ENCODE assay signal across 19 cellular contexts in the genomic region with DNA sequence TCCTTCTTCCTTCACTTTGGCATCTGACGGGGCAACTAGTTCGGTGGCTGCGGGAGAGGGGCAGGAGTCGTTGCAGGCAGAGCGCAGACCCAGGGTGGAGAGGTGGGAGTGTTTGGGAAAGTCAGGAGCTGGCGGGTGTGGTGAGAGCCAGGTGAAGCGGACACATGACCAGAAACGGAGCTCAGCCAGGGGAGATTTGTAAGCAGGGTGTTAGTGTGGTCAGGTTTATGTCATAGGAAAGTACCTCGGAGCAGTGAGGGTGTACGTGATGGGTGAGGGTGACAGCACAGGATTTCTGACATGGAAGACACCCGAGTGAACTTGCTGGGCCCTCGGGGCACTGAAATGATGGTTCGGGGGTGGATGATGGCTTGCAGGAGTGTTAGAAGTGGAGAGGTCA.
"Had no signal": no experiment of that assay in that cellular context is flagged by ENCODE, and none has a peak within 500 bp of the region (broad histone marks: within the 10 kb centered on the region; RNA-seq: fewer than 3 reads in every experiment).

No MANE protein-coding gene starts in this region.

- H3K4me1 Mint-ChIP-seq: activated CD4-positive, alpha-beta T cell treated with anti-CD3 and anti-CD28 coated beads, Interleukin-2, amount 10 ng/mL, durations not matched to agents 24 days and 14 days; activated naive CD4-positive, alpha-beta T cell treated with anti-CD3 and anti-CD28 coated beads, Interleukin-2, amount 10 ng/mL, durations not matched to agents 7 days and 5 days; stimulated activated naive CD8-positive, alpha-beta T cell treated with anti-CD3 and anti-CD28 coated beads, Interleukin-15, amount 100 ng/mL, for 72 hours had no signal

- H3K27me3 Mint-ChIP-seq: activated CD4-positive, alpha-beta T cell treated with anti-CD3 and anti-CD28 coated beads, Interleukin-2, amount 10 ng/mL, durations not matched to agents 24 days and 14 days; activated CD8-positive, alpha-beta T cell treated with anti-CD3 and anti-CD28 coated beads for 36 hours; progenitor cell of endocrine pancreas; stimulated activated naive CD8-positive, alpha-beta T cell treated with anti-CD3 and anti-CD28 coated beads, Interleukin-15, amount 100 ng/mL, for 72 hours had no signal

- H3K36me3 Mint-ChIP-seq: activated naive CD4-positive, alpha-beta T cell treated with anti-CD3 and anti-CD28 coated beads, Interleukin-2, amount 10 ng/mL, durations not matched to agents 7 days and 5 days had no signal

- H3K4me3 ChIP-seq: coronary artery, left ventricle myocardium inferior, upper lobe of right lung had no signal

- H3K36me3 ChIP-seq: upper lobe of right lung had no signal

- H3K27ac Mint-ChIP-seq: activated CD4-positive, alpha-beta T cell treated with anti-CD3 and anti-CD28 coated beads, Interleukin-2, amount 10 ng/mL, durations not matched to agents 24 days and 14 days; activated CD8-positive, alpha-beta T cell treated with anti-CD3 and anti-CD28 coated beads for 36 hours; activated naive CD4-positive, alpha-beta T cell treated with anti-CD3 and anti-CD28 coated beads, Interleukin-2, amount 10 ng/mL, durations not matched to agents 7 days and 5 days; activated T-helper 2 cell treated with anti-CD3 and anti-CD28 coated beads, Interferon-gamma antibody, Interleukin-2, Interleukin-4, amounts not matched to agents 10 μg/mL and 5 μg/mL and 100 μg/mL, durations not matched to agents 14 hours and 24 hours and 36 hours; progenitor cell of endocrine pancreas had no signal

- H3K27ac ChIP-seq: coronary artery, left ventricle myocardium inferior, upper lobe of right lung had no signal

- DNase-seq: activated CD4-positive, alpha-beta T cell treated with anti-CD3 and anti-CD28 coated beads, Interleukin-2, amount 10 ng/mL, durations not matched to agents 24 days and 14 days; activated CD4-positive, CD25-positive, alpha-beta regulatory T cell; activated CD8-positive, alpha-beta T cell treated with anti-CD3 and anti-CD28 coated beads for 36 hours; activated naive CD4-positive, alpha-beta T cell treated with anti-CD3 and anti-CD28 coated beads, Interleukin-2, amount 10 ng/mL, durations not matched to agents 7 days and 5 days; activated T-cell treated with anti-CD3 and anti-CD28 coated beads, Interleukin-2, amount 50 U/mL, for 1 hour; aorta; erythroblast; foreskin melanocyte; glutamatergic neuron; hippocampal formation; left ventricle myocardium inferior; mammary epithelial cell; stimulated activated CD4-positive, alpha-beta T cell treated with anti-CD3 and anti-CD28 coated beads, Interleukin-2, amount 100 ng/mL, for 24 hours; stimulated activated naive CD8-positive, alpha-beta T cell treated with anti-CD3 and anti-CD28 coated beads, Interleukin-15, amount 100 ng/mL, for 72 hours; T-helper 9 cell; upper lobe of right lung had no signal

- H3K9me3 Mint-ChIP-seq: activated CD4-positive, alpha-beta T cell treated with anti-CD3 and anti-CD28 coated beads, Interleukin-2, amount 10 ng/mL, durations not matched to agents 24 days and 14 days; activated CD8-positive, alpha-beta T cell treated with anti-CD3 and anti-CD28 coated beads for 36 hours; activated naive CD4-positive, alpha-beta T cell treated with anti-CD3 and anti-CD28 coated beads, Interleukin-2, amount 10 ng/mL, durations not matched to agents 7 days and 5 days; activated T-helper 2 cell treated with anti-CD3 and anti-CD28 coated beads, Interferon-gamma antibody, Interleukin-2, Interleukin-4, amounts not matched to agents 10 μg/mL and 5 μg/mL and 100 μg/mL, durations not matched to agents 14 hours and 24 hours and 36 hours; stimulated activated naive CD8-positive, alpha-beta T cell treated with anti-CD3 and anti-CD28 coated beads, Interleukin-15, amount 100 ng/mL, for 72 hours had no signal

- H3K4me3 Mint-ChIP-seq: activated CD4-positive, alpha-beta T cell treated with anti-CD3 and anti-CD28 coated beads, Interleukin-2, amount 10 ng/mL, durations not matched to agents 24 days and 14 days; activated CD8-positive, alpha-beta T cell treated with anti-CD3 and anti-CD28 coated beads for 36 hours; activated naive CD4-positive, alpha-beta T cell treated with anti-CD3 and anti-CD28 coated beads, Interleukin-2, amount 10 ng/mL, durations not matched to agents 7 days and 5 days; stimulated activated naive CD8-positive, alpha-beta T cell treated with anti-CD3 and anti-CD28 coated beads, Interleukin-15, amount 100 ng/mL, for 72 hours had no signal

- H3K27me3 ChIP-seq: upper lobe of right lung had no signal

- H3K9me3 ChIP-seq: left ventricle myocardium inferior, upper lobe of right lung had no signal

- H3K4me1 ChIP-seq: upper lobe of right lung had no signal

- ATAC-seq: activated CD8-positive, alpha-beta T cell treated with anti-CD3 and anti-CD28 coated beads for 36 hours; stimulated activated naive CD8-positive, alpha-beta T cell treated with anti-CD3 and anti-CD28 coated beads, Interleukin-15, amount 100 ng/mL, for 72 hours; upper lobe of right lung had no signal
